ENCODE assay signal across 16 cellular contexts in genomic region chr15:73078291-73078690, GRCh38.
"Had no signal": no experiment of that assay in that cellular context is flagged by ENCODE, and none has a peak within 500 bp of the region (broad histone marks: within the 10 kb centered on the region; RNA-seq: fewer than 3 reads in every experiment).

No MANE protein-coding gene starts in this region.

- H3K4me1 Mint-ChIP-seq: activated CD4-positive, alpha-beta T cell treated with anti-CD3 and anti-CD28 coated beads for 36 hours; activated naive CD8-positive, alpha-beta T cell treated with anti-CD3 and anti-CD28 coated beads, Interleukin-2, amount 10 ng/mL, durations not matched to agents 7 days and 5 days had no signal

- DNase-seq: activated CD4-positive, alpha-beta T cell treated with anti-CD3 and anti-CD28 coated beads for 36 hours; activated CD8-positive, alpha-beta memory T cell treated with anti-CD3 and anti-CD28 coated beads, Interleukin-2, amount 50 U/mL, for 4 hours; activated CD8-positive, alpha-beta T cell treated with anti-CD3 and anti-CD28 coated beads for 36 hours; activated naive CD8-positive, alpha-beta T cell treated with anti-CD3 and anti-CD28 coated beads, Interleukin-2, amount 10 ng/mL, durations not matched to agents 7 days and 5 days; activated T-cell treated with anti-CD3 and anti-CD28 coated beads, Interleukin-2, amount 50 U/mL, for 72 hours; effector memory CD8-positive, alpha-beta T cell; erythroblast; left cardiac atrium; stimulated activated CD4-positive, alpha-beta T cell treated with anti-CD3 and anti-CD28 coated beads, Interleukin-2, amount 100 ng/mL, for 48 hours; stimulated activated naive CD8-positive, alpha-beta T cell treated with anti-CD3 and anti-CD28 coated beads, Interleukin-15, Interleukin-2, amounts not matched to agents 100 U/mL and 50 U/mL, for 24 hours; T-helper 9 cell; WERI-Rb-1 had no signal

- ATAC-seq: activated CD4-positive, alpha-beta T cell treated with anti-CD3 and anti-CD28 coated beads for 36 hours; activated CD8-positive, alpha-beta T cell treated with anti-CD3 and anti-CD28 coated beads for 36 hours; effector memory CD8-positive, alpha-beta T cell; natural killer cell treated with Interleukin-12 subunit alpha and Interleukin-12 subunit beta and Interleukin-15 and Interleukin-18, amount 100 ng/mL, for 72 hours; stimulated activated naive CD8-positive, alpha-beta T cell treated with anti-CD3 and anti-CD28 coated beads, Interleukin-15, Interleukin-2, amounts not matched to agents 100 U/mL and 50 U/mL, for 24 hours had no signal

- H3K36me3 Mint-ChIP-seq: activated naive CD8-positive, alpha-beta T cell treated with anti-CD3 and anti-CD28 coated beads, Interleukin-2, amount 10 ng/mL, durations not matched to agents 7 days and 5 days; natural killer cell treated with Interleukin-12 subunit alpha and Interleukin-12 subunit beta and Interleukin-15 and Interleukin-18, amount 100 ng/mL, for 72 hours had no signal

- H3K4me3 Mint-ChIP-seq: activated CD4-positive, alpha-beta T cell treated with anti-CD3 and anti-CD28 coated beads for 36 hours; activated CD8-positive, alpha-beta T cell treated with anti-CD3 and anti-CD28 coated beads for 36 hours; activated naive CD8-positive, alpha-beta T cell treated with anti-CD3 and anti-CD28 coated beads, Interleukin-2, amount 10 ng/mL, durations not matched to agents 7 days and 5 days; activated T-cell treated with anti-CD3 and anti-CD28 coated beads, Interleukin-2, amount 50 U/mL, for 72 hours; effector memory CD8-positive, alpha-beta T cell; natural killer cell treated with Interleukin-12 subunit alpha and Interleukin-12 subunit beta and Interleukin-15 and Interleukin-18, amount 100 ng/mL, for 72 hours had no signal

- H3K9me3 Mint-ChIP-seq: activated CD8-positive, alpha-beta T cell treated with anti-CD3 and anti-CD28 coated beads for 36 hours; activated naive CD8-positive, alpha-beta T cell treated with anti-CD3 and anti-CD28 coated beads, Interleukin-2, amount 10 ng/mL, durations not matched to agents 7 days and 5 days; activated T-cell treated with anti-CD3 and anti-CD28 coated beads, Interleukin-2, amount 50 U/mL, for 72 hours; effector memory CD8-positive, alpha-beta T cell; natural killer cell treated with Interleukin-12 subunit alpha and Interleukin-12 subunit beta and Interleukin-15 and Interleukin-18, amount 100 ng/mL, for 72 hours had no signal

- H3K27ac ChIP-seq: ascending aorta, WERI-Rb-1 had no signal

- H3K36me3 ChIP-seq: ascending aorta, thoracic aorta, WERI-Rb-1 had no signal

- H3K27me3 ChIP-seq: ascending aorta had no signal

- H3K9me3 ChIP-seq: ascending aorta, thoracic aorta had no signal

- H3K27ac Mint-ChIP-seq: activated CD4-positive, alpha-beta T cell treated with anti-CD3 and anti-CD28 coated beads for 36 hours; activated CD8-positive, alpha-beta T cell treated with anti-CD3 and anti-CD28 coated beads for 36 hours; activated naive CD8-positive, alpha-beta T cell treated with anti-CD3 and anti-CD28 coated beads, Interleukin-2, amount 10 ng/mL, durations not matched to agents 7 days and 5 days; activated T-cell treated with anti-CD3 and anti-CD28 coated beads, Interleukin-2, amount 50 U/mL, for 72 hours; effector memory CD8-positive, alpha-beta T cell; natural killer cell treated with Interleukin-12 subunit alpha and Interleukin-12 subunit beta and Interleukin-15 and Interleukin-18, amount 100 ng/mL, for 72 hours had no signal

- H3K27me3 Mint-ChIP-seq: activated CD4-positive, alpha-beta T cell treated with anti-CD3 and anti-CD28 coated beads for 36 hours; effector memory CD8-positive, alpha-beta T cell had no signal

- H3K4me3 ChIP-seq: ascending aorta, lung, thoracic aorta had no signal
